In genomic region chr2:42921721-42922120, GRCh38 we compare ENCODE assay signal across 19 cellular contexts.
DNase-seq lines count a peak whose midpoint lies in the region; ATAC-seq and TF ChIP-seq lines count a peak whose summit lies in the region.
"Had no signal": no experiment of that assay in that cellular context is flagged by ENCODE, and none has a peak within 500 bp of the region (broad histone marks: within the 10 kb centered on the region; RNA-seq: fewer than 3 reads in every experiment).

No MANE protein-coding gene starts in this region.

- ATAC-seq in activated CD8-positive, alpha-beta T cell treated with anti-CD3 and anti-CD28 coated beads, Interleukin-2, amount 10 ng/mL, durations not matched to agents 7 days and 5 days = no peak
- ATAC-seq in stimulated activated naive CD8-positive, alpha-beta T cell treated with anti-CD3 and anti-CD28 coated beads, Interleukin-15, amount 100 ng/mL, for 72 hours = no peak
- ATAC-seq: foreskin keratinocyte; stimulated activated effector memory CD8-positive, alpha-beta T cell treated with anti-CD3 and anti-CD28 coated beads, Interleukin-12 subunit alpha, Interleukin-12 subunit beta, amount 100 ng/mL, for 72 hours had no signal

- WGBS in suprapubic skin = 80% methylated on average over 3 of the region's 3 CpGs

- H3K36me3 ChIP-seq in neural progenitor cell (no peaks in the 10 kb centered on the region), suprapubic skin (no peaks in the 10 kb centered on the region), Karpas-422 (ENCODE audit: insufficient read depth, low read length) (no peaks in the 10 kb centered on the region)

- H3K4me2 ChIP-seq in neural progenitor cell = no peak overlapping the region
- H3K4me2 ChIP-seq in Karpas-422 (ENCODE audit: low read depth, low read length, poor library complexity, severe bottlenecking) = no peak overlapping the region

- POLR2A ChIA-PET in activated CD8-positive, alpha-beta T cell treated with anti-CD3 and anti-CD28 coated beads, Interleukin-2, amount 10 ng/mL, durations not matched to agents 7 days and 5 days (lab: Charles Lee) = no interaction called here

- CTCF ChIA-PET in activated CD8-positive, alpha-beta T cell treated with anti-CD3 and anti-CD28 coated beads, Interleukin-2, amount 10 ng/mL, durations not matched to agents 7 days and 5 days (lab: Charles Lee) = interaction anchor here (0.6 kb wide), 1 partner anchor 134 kb away, joined by 3 read pairs; no protein-coding TSS in a partner anchor

- DNase-seq in HFFc6 (no peak), chondrocyte (ENCODE audit: low spot score) (no peak), neural progenitor cell (ENCODE audit: low spot score) (no peak), suprapubic skin (ENCODE audit: low spot score in 2 of 2) (no peak), Karpas-422 (no peak)
- DNase-seq in activated CD8-positive, alpha-beta T cell treated with anti-CD3 and anti-CD28 coated beads, Interleukin-2, amount 10 ng/mL, durations not matched to agents 7 days and 5 days = no peak
- no peak for DNase-seq in activated naive CD4-positive, alpha-beta T cell (lab: John Stamatoyannopoulos, UW)
- DNase-seq in stimulated activated naive CD8-positive, alpha-beta T cell treated with anti-CD3 and anti-CD28 coated beads, Interleukin-15, amount 100 ng/mL, for 72 hours = no peak
- DNase-seq: activated CD4-positive, alpha-beta T cell treated with anti-CD3 and anti-CD28 coated beads, Interleukin-2, amount 10 ng/mL, durations not matched to agents 24 days and 14 days; activated CD8-positive, alpha-beta memory T cell treated with anti-CD3 and anti-CD28 coated beads, Interleukin-2, amount 50 U/mL, for 4 hours; activated effector memory CD4-positive, alpha-beta T cell treated with anti-CD3 and anti-CD28 coated beads, Interleukin-2, amount 50 U/mL, for 16 hours; cortex of kidney; EL; foreskin keratinocyte; NCI-H2029; RPMI8226; SW 1271 had no signal

- H3K27me3 ChIP-seq in neural progenitor cell = no peaks in the 10 kb centered on the region
- H3K27me3 ChIP-seq in suprapubic skin = no peaks in the 10 kb centered on the region
- H3K27me3 ChIP-seq in Karpas-422 (ENCODE audit: low read length) = no peaks in the 10 kb centered on the region
- H3K27me3 ChIP-seq: foreskin keratinocyte had no signal

- H3K9me3 Mint-ChIP-seq in HFFc6 (no peaks in the 10 kb centered on the region), chondrocyte (ENCODE audit: low read depth) (no peaks in the 10 kb centered on the region), neural progenitor cell (no peaks in the 10 kb centered on the region)
- no peaks in the 10 kb centered on the region for H3K9me3 Mint-ChIP-seq in activated CD8-positive, alpha-beta T cell treated with anti-CD3 and anti-CD28 coated beads, Interleukin-2, amount 10 ng/mL, durations not matched to agents 7 days and 5 days (ENCODE audit: insufficient read depth)
- H3K9me3 Mint-ChIP-seq in stimulated activated naive CD8-positive, alpha-beta T cell treated with anti-CD3 and anti-CD28 coated beads, Interleukin-15, amount 100 ng/mL, for 72 hours = no peaks in the 10 kb centered on the region
- H3K9me3 Mint-ChIP-seq: activated CD4-positive, alpha-beta T cell treated with anti-CD3 and anti-CD28 coated beads, Interleukin-2, amount 10 ng/mL, durations not matched to agents 24 days and 14 days; stimulated activated effector memory CD8-positive, alpha-beta T cell treated with anti-CD3 and anti-CD28 coated beads, Interleukin-12 subunit alpha, Interleukin-12 subunit beta, amount 100 ng/mL, for 72 hours had no signal

- no peak for TF ChIP-seq POLR2A in suprapubic skin (IDR thresholded peaks at IDR 0.05)

- no peaks in the 10 kb centered on the region for H4K20me1 ChIP-seq in neural progenitor cell (ENCODE audit: low read depth)
- H4K20me1 ChIP-seq in Karpas-422 (ENCODE audit: insufficient read depth, low read depth, low read length) = no peaks in the 10 kb centered on the region

- no peak for TF ChIP-seq EP300 in suprapubic skin (IDR thresholded peaks at IDR 0.05)

- no peak overlapping the region for H2AFZ ChIP-seq in neural progenitor cell (replicated peaks)
- no peak overlapping the region for H2AFZ ChIP-seq in Karpas-422 (ENCODE audit: low read length)

- peaks cover 82% of the 10 kb centered on the region for H3K4me1 Mint-ChIP-seq in HFFc6 (ENCODE audit: low read depth)
- H3K4me1 Mint-ChIP-seq in chondrocyte (ENCODE audit: low read depth) = peaks cover 55% of the 10 kb centered on the region
- peaks cover 71% of the 10 kb centered on the region for H3K4me1 Mint-ChIP-seq in neural progenitor cell
- peaks cover 4% of the 10 kb centered on the region for H3K4me1 Mint-ChIP-seq in activated CD8-positive, alpha-beta T cell treated with anti-CD3 and anti-CD28 coated beads, Interleukin-2, amount 10 ng/mL, durations not matched to agents 7 days and 5 days (ENCODE audit: low read depth)
- H3K4me1 Mint-ChIP-seq in stimulated activated naive CD8-positive, alpha-beta T cell treated with anti-CD3 and anti-CD28 coated beads, Interleukin-15, amount 100 ng/mL, for 72 hours = peaks cover 6% of the 10 kb centered on the region

- H3K4me3 Mint-ChIP-seq in HFFc6 (no peak overlapping the region), chondrocyte (ENCODE audit: unreplicated experiment) (no peak overlapping the region), neural progenitor cell (peak overlapping the region; percentile 24)
- H3K4me3 Mint-ChIP-seq in activated CD8-positive, alpha-beta T cell treated with anti-CD3 and anti-CD28 coated beads, Interleukin-2, amount 10 ng/mL, durations not matched to agents 7 days and 5 days = no peak overlapping the region
- H3K4me3 Mint-ChIP-seq in stimulated activated naive CD8-positive, alpha-beta T cell treated with anti-CD3 and anti-CD28 coated beads, Interleukin-15, amount 100 ng/mL, for 72 hours = no peak overlapping the region
- H3K4me3 Mint-ChIP-seq: activated CD4-positive, alpha-beta T cell treated with anti-CD3 and anti-CD28 coated beads, Interleukin-2, amount 10 ng/mL, durations not matched to agents 24 days and 14 days; stimulated activated effector memory CD8-positive, alpha-beta T cell treated with anti-CD3 and anti-CD28 coated beads, Interleukin-12 subunit alpha, Interleukin-12 subunit beta, amount 100 ng/mL, for 72 hours had no signal

- H3K4me1 ChIP-seq in neural progenitor cell = peaks cover 67% of the 10 kb centered on the region
- peaks cover 79% of the 10 kb centered on the region for H3K4me1 ChIP-seq in suprapubic skin
- no peaks in the 10 kb centered on the region for H3K4me1 ChIP-seq in Karpas-422 (ENCODE audit: low read length)

- TF ChIP-seq CTCF in HFFc6 (IDR thresholded peaks at IDR 0.05) (no peak), chondrocyte (IDR thresholded peaks at IDR 0.05) (no peak), neural progenitor cell (IDR thresholded peaks at IDR 0.05) (no peak), suprapubic skin (IDR thresholded peaks at IDR 0.05) (no peak)

- H3K27ac Mint-ChIP-seq in HFFc6 (peak overlapping the region; percentile 100; the same call in 1 of the 2 replicates), chondrocyte (ENCODE audit: unreplicated experiment) (peak overlapping the region; percentile 98), neural progenitor cell (peak overlapping the region; percentile 87)
- no peak overlapping the region for H3K27ac Mint-ChIP-seq in activated CD8-positive, alpha-beta T cell treated with anti-CD3 and anti-CD28 coated beads, Interleukin-2, amount 10 ng/mL, durations not matched to agents 7 days and 5 days
- H3K27ac Mint-ChIP-seq in stimulated activated naive CD8-positive, alpha-beta T cell treated with anti-CD3 and anti-CD28 coated beads, Interleukin-15, amount 100 ng/mL, for 72 hours = no peak overlapping the region
- H3K27ac Mint-ChIP-seq: activated CD4-positive, alpha-beta T cell treated with anti-CD3 and anti-CD28 coated beads, Interleukin-2, amount 10 ng/mL, durations not matched to agents 24 days and 14 days; IgD-negative memory B cell; stimulated activated effector memory CD8-positive, alpha-beta T cell treated with anti-CD3 and anti-CD28 coated beads, Interleukin-12 subunit alpha, Interleukin-12 subunit beta, amount 100 ng/mL, for 72 hours had no signal

- H3K9ac ChIP-seq in neural progenitor cell (no peak overlapping the region), Karpas-422 (ENCODE audit: low read length) (no peak overlapping the region)

- H3K36me3 Mint-ChIP-seq in HFFc6 (ENCODE audit: low read depth) = no peaks in the 10 kb centered on the region
- H3K36me3 Mint-ChIP-seq in chondrocyte (ENCODE audit: low read depth) = no peaks in the 10 kb centered on the region
- H3K36me3 Mint-ChIP-seq in neural progenitor cell = no peaks in the 10 kb centered on the region
- no peaks in the 10 kb centered on the region for H3K36me3 Mint-ChIP-seq in activated CD8-positive, alpha-beta T cell treated with anti-CD3 and anti-CD28 coated beads, Interleukin-2, amount 10 ng/mL, durations not matched to agents 7 days and 5 days (ENCODE audit: low read depth)
- H3K36me3 Mint-ChIP-seq: stimulated activated effector memory CD8-positive, alpha-beta T cell treated with anti-CD3 and anti-CD28 coated beads, Interleukin-12 subunit alpha, Interleukin-12 subunit beta, amount 100 ng/mL, for 72 hours had no signal

- H3K27me3 Mint-ChIP-seq in HFFc6 (ENCODE audit: insufficient read depth) (peaks cover 4% of the 10 kb centered on the region), chondrocyte (ENCODE audit: low read depth) (no peaks in the 10 kb centered on the region), neural progenitor cell (ENCODE audit: insufficient read depth, low read depth) (peaks cover 14% of the 10 kb centered on the region)
- H3K27me3 Mint-ChIP-seq in activated CD8-positive, alpha-beta T cell treated with anti-CD3 and anti-CD28 coated beads, Interleukin-2, amount 10 ng/mL, durations not matched to agents 7 days and 5 days (ENCODE audit: low read depth) = peaks cover 2% of the 10 kb centered on the region
- peaks cover 6% of the 10 kb centered on the region for H3K27me3 Mint-ChIP-seq in stimulated activated naive CD8-positive, alpha-beta T cell treated with anti-CD3 and anti-CD28 coated beads, Interleukin-15, amount 100 ng/mL, for 72 hours

- H3K9me2 ChIP-seq in Karpas-422 (replicated peaks; ENCODE audit: insufficient read depth, low read length) = no peaks in the 10 kb centered on the region

- H3K9me3 ChIP-seq in neural progenitor cell (ENCODE audit: low read depth) (no peaks in the 10 kb centered on the region), suprapubic skin (no peaks in the 10 kb centered on the region), Karpas-422 (ENCODE audit: low read length) (no peaks in the 10 kb centered on the region)

- H3K4me3 ChIP-seq in neural progenitor cell (no peak overlapping the region), suprapubic skin (no peak overlapping the region), Karpas-422 (ENCODE audit: low read length) (no peak overlapping the region)

- H3K27ac ChIP-seq in neural progenitor cell (no peak overlapping the region), suprapubic skin (peak overlapping the region; percentile 92), Karpas-422 (ENCODE audit: low read length) (no peak overlapping the region)
- H3K27ac ChIP-seq: foreskin keratinocyte had no signal

- H3F3A ChIP-seq in neural progenitor cell (ENCODE audit: low read depth) = peaks cover 47% of the 10 kb centered on the region

- H3K79me2 ChIP-seq in neural progenitor cell (ENCODE audit: low read depth) = no peaks in the 10 kb centered on the region
- no peaks in the 10 kb centered on the region for H3K79me2 ChIP-seq in Karpas-422 (ENCODE audit: low read length)

Comparison
In these comparisons a context has a peak if more than half of its experiments do, and no peak if none do; other contexts are left out.
1. H3K27ac Mint-ChIP-seq: peak in HFFc6 (single experiment), chondrocyte (single experiment) and neural progenitor cell (single experiment); none in activated CD8-positive, alpha-beta T cell treated with anti-CD3 and anti-CD28 coated beads, Interleukin-2, amount 10 ng/mL, durations not matched to agents 7 days and 5 days (single experiment) and stimulated activated naive CD8-positive, alpha-beta T cell treated with anti-CD3 and anti-CD28 coated beads, Interleukin-15, amount 100 ng/mL, for 72 hours (0 of 2).